8 cellular contexts compared by ENCODE assay signal in genomic region chr2:62705859-62706720, GRCh38. TPM values are rescaled to one million over a fixed set of nuclear protein-coding genes. Genes with fewer than 3 reads are reported as not detected.
DNase-seq lines count a peak whose midpoint lies in the region; ATAC-seq, FAIRE-seq and TF ChIP-seq lines count a peak whose summit lies in the region.

No MANE protein-coding gene starts in this region.

- peaks cover 13% of the 10 kb centered on the region for H3K79me2 ChIP-seq in trophoblast cell (ENCODE audit: control insufficient read depth, insufficient read depth, low read length, poor library complexity)

- peak overlapping the region; percentile 93 for H4K91ac ChIP-seq in trophoblast cell (ENCODE audit: low read depth, low read length)

- H3K9me3 ChIP-seq in left ventricle myocardium inferior (replicated peaks) (no peaks in the 10 kb centered on the region), trophoblast cell (ENCODE audit: insufficient read depth, low read depth, low read length) (no peaks in the 10 kb centered on the region)

- peak overlapping the region; percentile 64 for H2AK5ac ChIP-seq in trophoblast cell (ENCODE audit: low read length)

- H3K79me1 ChIP-seq in trophoblast cell (ENCODE audit: low read length) = peaks cover 7% of the 10 kb centered on the region

- H3K4ac ChIP-seq in trophoblast cell (ENCODE audit: low read depth, low read length) = peak overlapping the region; percentile 96

- no peak overlapping the region for H3K23ac ChIP-seq in trophoblast cell (ENCODE audit: low read length)

- H2AFZ ChIP-seq in trophoblast cell (ENCODE audit: insufficient read depth, low read length, poor library complexity) = peak overlapping the region; percentile 76

- peak overlapping the region; percentile 31 for H4K12ac ChIP-seq in trophoblast cell (ENCODE audit: low read depth, low read length)

- peak overlapping the region; percentile 80 for H3K18ac ChIP-seq in trophoblast cell (ENCODE audit: low read length)

- peak overlapping the region; percentile 48 for H3K9ac ChIP-seq in trophoblast cell (ENCODE audit: low read length)

- DNase-seq in AG09309 (ENCODE audit: low read depth) (no peak), GM12891 (ENCODE audit: insufficient read length, low spot score) (peak; percentile 39), HK-2 (ENCODE audit: unreplicated experiment) (peak; percentile 66), RPMI7951 (ENCODE audit: low read depth) (peak; percentile 69), left ventricle myocardium inferior (peak; percentile 58), trophoblast cell (peak; percentile 43 to 57)

- H2BK120ac ChIP-seq in trophoblast cell (ENCODE audit: insufficient read depth, low read length, poor library complexity) = peak overlapping the region; percentile 79

- H3K4me3 ChIP-seq in AG09309 (ENCODE audit: control insufficient read depth, low read depth, low read length) = peak overlapping the region; percentile 56
- H3K4me3 ChIP-seq in left ventricle myocardium inferior = peak overlapping the region; percentile 83
- H3K4me3 ChIP-seq in trophoblast cell (ENCODE audit: low read depth, low read length) = peak overlapping the region; percentile 87

- H3K27ac ChIP-seq in angular gyrus (ENCODE audit: low read depth, low read length) (peak overlapping the region; percentile 47), left ventricle myocardium inferior (replicated peaks) (peak overlapping the region; percentile 90), trophoblast cell (ENCODE audit: low read depth, low read length) (peak overlapping the region; percentile 72)

- FAIRE-seq in GM12891 (lab: Jason Lieb, UNC) = peak; percentile 77

- peaks cover 40% of the 10 kb centered on the region for H3K4me1 ChIP-seq in left ventricle myocardium inferior
- H3K4me1 ChIP-seq in trophoblast cell (ENCODE audit: control insufficient read depth in 1 of 2, insufficient read depth in 2 of 2, low read length in 2 of 2) = peaks cover 3 to 12% of the 10 kb centered on the region in 2 experiments

- no peak for TF ChIP-seq POLR2A in GM12891 (IDR thresholded peaks at IDR 0.05; ENCODE audit: low read depth, low read length)

- H3K36me3 ChIP-seq in left ventricle myocardium inferior (no peaks in the 10 kb centered on the region), trophoblast cell (ENCODE audit: control insufficient read depth in 1 of 2, insufficient read depth in 2 of 2, low read length in 2 of 2) (peaks cover 0 to 2% of the 10 kb centered on the region in 2 experiments)

- H4K8ac ChIP-seq in trophoblast cell (ENCODE audit: low read depth, low read length) = peak overlapping the region; percentile 84

- no CpG with 5 or more reads among the region's 57 CpGs for WGBS in trophoblast cell (ENCODE audit: extremely low coverage, insufficient coverage, insufficient read length)

- H3K27me3 ChIP-seq in left ventricle myocardium inferior (ENCODE audit: low read depth) = no peaks in the 10 kb centered on the region
- no peaks in the 10 kb centered on the region for H3K27me3 ChIP-seq in trophoblast cell (ENCODE audit: insufficient read depth, low read length)

- peak; percentile 29 for TF ChIP-seq CTCF in AG09309 (IDR thresholded peaks at IDR 0.05; ENCODE audit: control insufficient read depth, insufficient read depth, low read depth, low read length, missing control alignments)
- peak; percentile 58 for TF ChIP-seq CTCF in left ventricle myocardium inferior (IDR thresholded peaks at IDR 0.05; ENCODE audit: borderline replicate concordance)

- peak overlapping the region; percentile 67 for H2BK12ac ChIP-seq in trophoblast cell (ENCODE audit: low read length)

- ATAC-seq in HG02870 (IDR thresholded peaks at IDR 0.05; ENCODE audit: unreplicated experiment) = no peak

- peak overlapping the region; percentile 57 for H3K4me2 ChIP-seq in trophoblast cell (ENCODE audit: low read length)

- H3K14ac ChIP-seq in trophoblast cell (ENCODE audit: low read length) = peak overlapping the region; percentile 93

- intact Hi-C loops in left ventricle myocardium inferior (cut with micrococcal nuclease) = no loop called here

- H2BK5ac ChIP-seq in trophoblast cell (ENCODE audit: low read depth, low read length, poor library complexity) = peak overlapping the region; percentile 82

TF ChIP-seq in GM12891, 5 proteins besides CTCF, POLR2A, EP300 and RAD21:
- TF ChIP-seq POU2F2 (IDR thresholded peaks at IDR 0.05; ENCODE audit: low read depth, low read length) (no peak), POLR2AphosphoS5 (IDR thresholded peaks at IDR 0.05; ENCODE audit: low read depth, low read length) (no peak), PAX5 (IDR thresholded peaks at IDR 0.05; ENCODE audit: insufficient read depth, low read length, severe bottlenecking) (no peak), TAF1 (IDR thresholded peaks at IDR 0.05; ENCODE audit: low read depth, low read length) (no peak), SPI1 (IDR thresholded peaks at IDR 0.05; ENCODE audit: low read depth, low read length) (no peak)

RNA-seq across cellular contexts. Expression of gene EHBP1, which starts 0.6 kb away (rescaled TPM):
- 11.5 TPM for polyA plus RNA-seq in GM12891 (2012; ENCODE audit: low read depth, missing spikeins)
- 32.9 and 33.8 TPM in 2 replicates for total RNA-seq in RPMI7951 (2014; rRNA removed; shearing (Covaris generic))
- total RNA-seq in left ventricle myocardium inferior = 20.4 TPM
- polyA plus RNA-seq in trophoblast cell (2013) = 50.6 and 56.9 TPM in 2 replicates
